ENCODE assay signal across 14 cellular contexts in genomic region chr9:94692601-94693000, GRCh38. TPM values are rescaled to one million over a fixed set of nuclear protein-coding genes. Genes with fewer than 3 reads are reported as not detected.
DNase-seq lines count a peak whose midpoint lies in the region; ATAC-seq lines count a peak whose summit lies in the region.
"Had no signal": no experiment of that assay in that cellular context is flagged by ENCODE, and none has a peak within 500 bp of the region (broad histone marks: within the 10 kb centered on the region; RNA-seq: fewer than 3 reads in every experiment).

No MANE protein-coding gene starts in this region.

- DNase-seq in HuH-7 (ENCODE audit: low spot score), result peak; percentile 70
- peak; percentile 26 for DNase-seq in NCI-H345 treated with DMSO at 0.1 percent for 48 hours (lab: John Stamatoyannopoulos, UW; ENCODE audit: unreplicated experiment)
- DNase-seq in glomerular visceral epithelial cell (ENCODE audit: extremely low spot score), result peak; percentile 96
- DNase-seq in renal cortical epithelial cell (ENCODE audit: low read depth), result peak; percentile 99
- DNase-seq in GM03348 (ENCODE audit: low spot score), result no peak
- DNase-seq: cortex of kidney, islet precursor cell, NCI-H2081 treated with DMSO at 0.1 percent for 48 hours, posterior cingulate gyrus, stomach had no signal

- no peak for ATAC-seq in GM21619 (IDR thresholded peaks at IDR 0.05; ENCODE audit: unreplicated experiment)
- no peak for ATAC-seq in GM19397 (IDR thresholded peaks at IDR 0.05; ENCODE audit: unreplicated experiment)
- ATAC-seq: SK-N-SH treated with all-trans-retinoic acid at 6 μM for 48 hours had no signal

RNA-seq across cellular contexts. Expression of gene AOPEP, which starts 33.9 kb away (rescaled TPM):
- 66.3 and 133 TPM in 2 replicates for total RNA-seq in renal cortical epithelial cell

RNA-seq across cellular contexts. Expression of gene FBP1, which starts 53.3 kb away (rescaled TPM):
- 0.10 and 2.3 TPM in 2 replicates for total RNA-seq in renal cortical epithelial cell
- total RNA-seq: LHCN-M2 had no signal
